In the genomic region with DNA sequence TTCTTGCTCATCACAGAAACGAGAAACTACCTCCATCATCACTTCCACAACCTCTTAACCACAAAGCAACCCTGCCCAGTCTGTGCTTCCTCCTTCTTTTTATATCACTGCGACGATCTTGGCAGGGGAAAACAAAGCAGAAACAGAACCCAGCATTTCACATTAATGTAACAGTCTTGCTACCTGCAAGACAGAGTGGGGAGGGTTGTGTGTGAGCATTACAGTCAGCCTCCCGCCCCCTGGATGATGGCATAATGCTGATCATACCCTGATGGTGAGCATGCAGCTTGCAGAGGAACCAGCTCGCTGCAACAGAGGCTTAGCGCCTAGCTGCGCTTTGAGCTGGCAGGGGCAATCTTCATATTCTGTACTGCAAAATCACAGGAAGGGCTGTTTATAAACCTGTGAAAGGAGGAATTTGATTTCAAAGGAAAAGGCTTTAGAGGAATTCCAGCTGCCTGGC, we compare ENCODE assay signal across 8 cellular contexts.
DNase-seq lines count a peak whose midpoint lies in the region; ATAC-seq and TF ChIP-seq lines count a peak whose summit lies in the region.

No MANE protein-coding gene starts in this region.

- WGBS in mesenchymal stem cell: 52% methylated on average over 7 of the region's 7 CpGs

- no peak overlapping the region for H2BK120ac ChIP-seq in mesenchymal stem cell (ENCODE audit: low read depth, low read length)

- BruUV-seq in PC-3 (replicated peaks; lab: Mats Ljungman, UMichigan): no TSS peak

- H3K27me3 ChIP-seq in PC-3 (ENCODE audit: low read length): no peaks in the 10 kb centered on the region
- H3K27me3 ChIP-seq in mesenchymal stem cell (ENCODE audit: control insufficient read depth in 1 of 2, insufficient read depth in 1 of 2, low read length in 2 of 2): no peaks in the 10 kb centered on the region
- no peaks in the 10 kb centered on the region for H3K27me3 ChIP-seq in colonic mucosa

- peak overlapping the region in 1 of 2 experiments; percentile 87 for H3K14ac ChIP-seq in mesenchymal stem cell (ENCODE audit: low read length in 2 of 2)

- H2AFZ ChIP-seq in PC-3 (ENCODE audit: low read length) (peak overlapping the region; percentile 42), mesenchymal stem cell (ENCODE audit: low read depth, low read length) (no peak overlapping the region)

- peaks cover 18% of the 10 kb centered on the region for H3F3A ChIP-seq in PC-3 (ENCODE audit: low read length, unreplicated experiment)

- no peaks in the 10 kb centered on the region; the same call in 1 of the 2 replicates for H3K79me2 ChIP-seq in PC-3 (ENCODE audit: low read length)

- H3K4me2 ChIP-seq in PC-3 (ENCODE audit: low read length) (peak overlapping the region; percentile 80), mesenchymal stem cell (ENCODE audit: low read length, poor library complexity, severe bottlenecking) (no peak overlapping the region)

- peak overlapping the region in 1 of 2 experiments; percentile 98 for H2BK12ac ChIP-seq in mesenchymal stem cell (ENCODE audit: low read length in 2 of 2)

- peak overlapping the region in 1 of 2 experiments; percentile 82 for H3K18ac ChIP-seq in mesenchymal stem cell (ENCODE audit: low read depth in 1 of 2, low read length in 2 of 2)

- POLR2A ChIA-PET in PC-3 (lab: Charles Lee; ENCODE audit: unreplicated experiment): interaction anchor here (0.5 kb wide), 1 partner anchor 229 kb away, joined by 3 read pairs; no protein-coding TSS in a partner anchor

- no peak overlapping the region for H2AK5ac ChIP-seq in mesenchymal stem cell (ENCODE audit: low read length, severe bottlenecking)

- no peak overlapping the region for H2BK15ac ChIP-seq in mesenchymal stem cell (ENCODE audit: low read depth, poor library complexity, severe bottlenecking)

- H3K27ac ChIP-seq in PC-3 (ENCODE audit: low read length) (peak overlapping the region; percentile 95), mesenchymal stem cell (ENCODE audit: low read length, poor library complexity, severe bottlenecking) (no peak overlapping the region), colonic mucosa (no peak overlapping the region)

- no peaks in the 10 kb centered on the region for H3K79me1 ChIP-seq in mesenchymal stem cell (replicated peaks; ENCODE audit: low read length, poor library complexity, severe bottlenecking)

- H3K9ac ChIP-seq in PC-3 (ENCODE audit: low read length) (peak overlapping the region; percentile 35), mesenchymal stem cell (ENCODE audit: low read length) (peak overlapping the region; percentile 13), colonic mucosa (ENCODE audit: low read depth in 2 of 2, low read length in 2 of 2) (no peak overlapping the region)

- H4K20me1 ChIP-seq in PC-3 (ENCODE audit: low read length): no peaks in the 10 kb centered on the region

- CTCF ChIA-PET in PC-3 (lab: Charles Lee): no interaction called here

- H3K4me3 ChIP-seq in GM12864 (ENCODE audit: low read depth, low read length) (no peak overlapping the region), PC-3 (ENCODE audit: low read length) (peak overlapping the region; percentile 33; the same call in 1 of the 2 replicates), mesenchymal stem cell (ENCODE audit: insufficient read depth in 1 of 2, low read depth in 1 of 2, low read length in 2 of 2) (no peak overlapping the region), colonic mucosa (no peak overlapping the region)

- no peaks in the 10 kb centered on the region for H3K9me2 ChIP-seq in PC-3 (replicated peaks; ENCODE audit: low read length)

- intact Hi-C loops in PC-3 (cut with micrococcal nuclease) (loop anchor here (1.0 to 10.0 kb wide), 4 partner anchors 12 to 227 kb away; no protein-coding TSS in a partner anchor), colonic mucosa (cut with DNase I) (no loop called here)

- no peaks in the 10 kb centered on the region for H3K36me3 ChIP-seq in PC-3 (ENCODE audit: low read depth, low read length)
- H3K36me3 ChIP-seq in mesenchymal stem cell (ENCODE audit: control insufficient read depth in 1 of 2, insufficient read depth in 2 of 2, low read depth in 1 of 2, low read length in 2 of 2): no peaks in the 10 kb centered on the region
- no peaks in the 10 kb centered on the region for H3K36me3 ChIP-seq in colonic mucosa

- H3K23ac ChIP-seq in mesenchymal stem cell (ENCODE audit: low read length in 2 of 2): no peak overlapping the region

- no peak overlapping the region for H4K91ac ChIP-seq in mesenchymal stem cell (ENCODE audit: low read length)

- peak overlapping the region; percentile 49 for H4K8ac ChIP-seq in mesenchymal stem cell (ENCODE audit: low read length)

- no peaks in the 10 kb centered on the region for H3K9me3 ChIP-seq in PC-3 (ENCODE audit: low read length)
- H3K9me3 ChIP-seq in mesenchymal stem cell (ENCODE audit: control insufficient read depth, low read length): no peaks in the 10 kb centered on the region
- no peaks in the 10 kb centered on the region for H3K9me3 ChIP-seq in colonic mucosa

- DNase-seq in GM12864 (ENCODE audit: low read depth) (peak; percentile 22), PC-3 (peak; percentile 80), mesenchymal stem cell (peak; percentile 37), colonic mucosa (no peak), NCI-H510A treated with DMSO at 0.1 percent for 48 hours (lab: John Stamatoyannopoulos, UW) (no peak)
- peak; percentile 31 for DNase-seq in activated effector memory CD4-positive, alpha-beta T cell treated with Interleukin-2 at 50 U/mL for 16 hours
- DNase-seq in stimulated activated CD8-positive, alpha-beta memory T cell treated with anti-CD3 and anti-CD28 coated beads, Interleukin-7, amount 100 ng/mL, for 48 hours (ENCODE audit: extremely low read depth in 1 of 2, low read depth in 1 of 2): peak; percentile 11 to 34

- H2BK5ac ChIP-seq in mesenchymal stem cell (ENCODE audit: low read depth, low read length, poor library complexity, severe bottlenecking): no peak overlapping the region

- TF ChIP-seq CTCF in GM12864 (IDR thresholded peaks at IDR 0.05; ENCODE audit: low read depth, low read length, missing control alignments) (no peak), PC-3 (conservative IDR thresholded peaks at IDR 0.05; ENCODE audit: low read depth, low read length) (no peak), colonic mucosa (IDR thresholded peaks at IDR 0.05) (no peak)

- peak overlapping the region in 1 of 2 experiments; percentile 78 for H3K4ac ChIP-seq in mesenchymal stem cell (ENCODE audit: low read depth in 1 of 2, low read length in 2 of 2)

- H3K4me1 ChIP-seq in PC-3 (ENCODE audit: insufficient read depth, low read length): peaks cover 56% of the 10 kb centered on the region
- peaks cover 4% of the 10 kb centered on the region for H3K4me1 ChIP-seq in mesenchymal stem cell (ENCODE audit: control insufficient read depth, insufficient read depth, low read depth, low read length)
- H3K4me1 ChIP-seq in colonic mucosa: no peaks in the 10 kb centered on the region

- peak; percentile 75 for ATAC-seq in HG02678 (IDR thresholded peaks at IDR 0.05; ENCODE audit: unreplicated experiment)
- peak; percentile 31 for ATAC-seq in PC-3

Comparison
In these comparisons a context has a peak if more than half of its experiments do, and no peak if none do; other contexts are left out.
1. DNase-seq: peak in GM12864 (single experiment), PC-3 (single experiment), activated effector memory CD4-positive, alpha-beta T cell treated with Interleukin-2 at 50 U/mL for 16 hours (single experiment), mesenchymal stem cell (single experiment) and stimulated activated CD8-positive, alpha-beta memory T cell treated with anti-CD3 and anti-CD28 coated beads, Interleukin-7, amount 100 ng/mL, for 48 hours (2 of 2); none in colonic mucosa (single experiment) and NCI-H510A treated with DMSO at 0.1 percent for 48 hours (single experiment).
2. H3K9ac ChIP-seq: peak in PC-3 (single experiment) and mesenchymal stem cell (single experiment); none in colonic mucosa (0 of 2).